Comparison of ENCODE assay signal across 10 cellular contexts in genomic region chr1:226717256-226717909, GRCh38. TPM values are rescaled to one million over a fixed set of nuclear protein-coding genes. Genes with fewer than 3 reads are reported as not detected.
DNase-seq lines count a peak whose midpoint lies in the region; ATAC-seq and TF ChIP-seq lines count a peak whose summit lies in the region.
"Had no signal": no experiment of that assay in that cellular context is flagged by ENCODE, and none has a peak within 500 bp of the region (broad histone marks: within the 10 kb centered on the region; RNA-seq: fewer than 3 reads in every experiment).

No MANE protein-coding gene starts in this region.

- no peak overlapping the region for H3K18ac ChIP-seq in IMR-90 (ENCODE audit: low read depth, low read length)

- no peak for DNase-seq in IMR-90
- peak; percentile 84 for DNase-seq in SIG-M5 (lab: John Stamatoyannopoulos, UW)
- DNase-seq in effector memory CD4-positive, alpha-beta T cell = no peak
- no peak for DNase-seq in stimulated activated effector memory CD8-positive, alpha-beta T cell treated with anti-CD3 and anti-CD28 coated beads, Interleukin-12 subunit alpha, Interleukin-12 subunit beta, amount 100 ng/mL, for 72 hours (ENCODE audit: low spot score in 2 of 2)
- DNase-seq in GM19240 (ENCODE audit: insufficient read length, low spot score) = no peak
- no peak for DNase-seq in NCI-H1092 (lab: John Stamatoyannopoulos, UW)
- no peak for DNase-seq in foreskin keratinocyte
- DNase-seq: activated CD8-positive, alpha-beta memory T cell treated with anti-CD3 and anti-CD28 coated beads, Interleukin-2, amount 50 U/mL, for 48 hours; NCI-H774 had no signal

- BruUV-seq in IMR-90 (replicated peaks; lab: Mats Ljungman, UMichigan) = no TSS peak

- H3K79me1 ChIP-seq in IMR-90 (ENCODE audit: low read depth in 1 of 2, low read length in 2 of 2) = no peaks in the 10 kb centered on the region

- no peaks in the 10 kb centered on the region for H4K20me1 ChIP-seq in IMR-90 (ENCODE audit: insufficient read depth, low read length)

- no peak overlapping the region for H2BK5ac ChIP-seq in IMR-90 (ENCODE audit: low read depth, low read length, poor library complexity, severe bottlenecking)

- H4K8ac ChIP-seq in IMR-90 (ENCODE audit: low read depth in 2 of 2, low read length in 2 of 2) = no peak overlapping the region

- intact Hi-C loops in IMR-90 (cut with micrococcal nuclease) = no loop called here

- ATAC-seq in IMR-90 (ENCODE audit: low read depth) (peak; percentile 29; the same call in 1 of the 2 replicates), foreskin keratinocyte (no peak)
- ATAC-seq in stimulated activated effector memory CD8-positive, alpha-beta T cell treated with anti-CD3 and anti-CD28 coated beads, Interleukin-12 subunit alpha, Interleukin-12 subunit beta, amount 100 ng/mL, for 72 hours = peak; percentile 15

- H3K4me1 Mint-ChIP-seq in stimulated activated effector memory CD8-positive, alpha-beta T cell treated with anti-CD3 and anti-CD28 coated beads, Interleukin-12 subunit alpha, Interleukin-12 subunit beta, amount 100 ng/mL, for 72 hours = peaks cover 58% of the 10 kb centered on the region

- POLR2A ChIA-PET in IMR-90 (lab: Charles Lee; ENCODE audit: unreplicated experiment) = no interaction called here

- H3K4ac ChIP-seq in IMR-90 (ENCODE audit: low read depth, low read length) = no peak overlapping the region

- peaks cover 2% of the 10 kb centered on the region; the same call in 1 of the 2 replicates for H3K9me3 ChIP-seq in IMR-90 (ENCODE audit: control insufficient read depth, insufficient read depth, low read length)
- H3K9me3 ChIP-seq in effector memory CD4-positive, alpha-beta T cell (ENCODE audit: control insufficient read depth, low read length) = no peaks in the 10 kb centered on the region

- CTCF ChIA-PET in IMR-90 (lab: Yijun Ruan, JAX) = no interaction called here

- H3K14ac ChIP-seq in IMR-90 (replicated peaks; ENCODE audit: low read depth, low read length) = no peak overlapping the region

- H2BK120ac ChIP-seq in IMR-90 (ENCODE audit: low read depth, low read length) = no peak overlapping the region

- H3K36me3 Mint-ChIP-seq in stimulated activated effector memory CD8-positive, alpha-beta T cell treated with anti-CD3 and anti-CD28 coated beads, Interleukin-12 subunit alpha, Interleukin-12 subunit beta, amount 100 ng/mL, for 72 hours = peaks cover 56% of the 10 kb centered on the region

- H2BK15ac ChIP-seq in IMR-90 (ENCODE audit: low read depth, low read length) = no peak overlapping the region

- no peak overlapping the region for H3K56ac ChIP-seq in IMR-90 (ENCODE audit: extremely low read depth, insufficient read depth, low read length)

- no peak for TF ChIP-seq RAD21 in IMR-90 (IDR thresholded peaks at IDR 0.05; ENCODE audit: low read length)

- in situ Hi-C loops in IMR-90 (cut with MboI; ENCODE audit: low sequenced_read_pairs) = no loop called here

- peaks cover 5% of the 10 kb centered on the region for H3K9me3 Mint-ChIP-seq in stimulated activated effector memory CD8-positive, alpha-beta T cell treated with anti-CD3 and anti-CD28 coated beads, Interleukin-12 subunit alpha, Interleukin-12 subunit beta, amount 100 ng/mL, for 72 hours

- H2AK9ac ChIP-seq in IMR-90 (replicated peaks; ENCODE audit: low read depth, low read length, poor library complexity) = no peak overlapping the region

- H3K4me2 ChIP-seq in IMR-90 (ENCODE audit: low read depth, low read length) = no peak overlapping the region

- dilution Hi-C loops in IMR-90 (cut with HindIII; ENCODE audit: low sequenced_read_pairs, unreplicated experiment) = no loop called here

- no peak overlapping the region for H3K9ac ChIP-seq in IMR-90 (ENCODE audit: low read depth, low read length)

- TF ChIP-seq CTCF in IMR-90 (conservative IDR thresholded peaks at IDR 0.05; ENCODE audit: low read depth, low read length) (no peak), foreskin keratinocyte (conservative IDR thresholded peaks at IDR 0.05) (no peak)

- H2AK5ac ChIP-seq in IMR-90 (ENCODE audit: low read depth, low read length) = no peak overlapping the region

- H3K27me3 ChIP-seq in IMR-90 (ENCODE audit: control insufficient read depth, insufficient read depth, low read length) = no peaks in the 10 kb centered on the region
- no peaks in the 10 kb centered on the region for H3K27me3 ChIP-seq in effector memory CD4-positive, alpha-beta T cell (replicated peaks; ENCODE audit: control insufficient read depth, insufficient read depth, low read length, poor library complexity, severe bottlenecking)
- no peaks in the 10 kb centered on the region for H3K27me3 ChIP-seq in foreskin keratinocyte
- H3K27me3 ChIP-seq: tibial nerve had no signal

- no peak overlapping the region for H4K91ac ChIP-seq in IMR-90 (ENCODE audit: insufficient read depth, low read depth, low read length)

- peak overlapping the region; percentile 82 for H3K27ac Mint-ChIP-seq in stimulated activated effector memory CD8-positive, alpha-beta T cell treated with anti-CD3 and anti-CD28 coated beads, Interleukin-12 subunit alpha, Interleukin-12 subunit beta, amount 100 ng/mL, for 72 hours

- no peaks in the 10 kb centered on the region for H3K9me1 ChIP-seq in IMR-90 (ENCODE audit: insufficient read depth, low read length)

- H2AFZ ChIP-seq in IMR-90 (replicated peaks; ENCODE audit: low read length, poor library complexity) = peak overlapping the region; percentile 14

- H3K4me1 ChIP-seq in IMR-90 (ENCODE audit: control insufficient read depth, insufficient read depth, low read length) (peaks cover 7% of the 10 kb centered on the region; the same call in 1 of the 2 replicates), foreskin keratinocyte (peaks cover 4% of the 10 kb centered on the region)
- H3K4me1 ChIP-seq in effector memory CD4-positive, alpha-beta T cell (ENCODE audit: control insufficient read depth, insufficient read depth, low read length, poor library complexity, severe bottlenecking) = peaks cover 60% of the 10 kb centered on the region

- WGBS in IMR-90 (ENCODE audit: extremely low coverage in 2 of 2, insufficient read length in 1 of 2), 2 experiments = 81% methylated on average over 3 of the region's 11 CpGs; no CpG with 5 or more reads in 1 of the 2 experiments

- no peaks in the 10 kb centered on the region for H3K36me3 ChIP-seq in IMR-90 (ENCODE audit: control insufficient read depth, insufficient read depth, low read length)
- H3K36me3 ChIP-seq in effector memory CD4-positive, alpha-beta T cell (ENCODE audit: control insufficient read depth, insufficient read depth, low read length) = peaks cover 5% of the 10 kb centered on the region
- H3K36me3 ChIP-seq: tibial nerve had no signal

- no peak overlapping the region for H3K23ac ChIP-seq in IMR-90 (ENCODE audit: low read depth, low read length)

- no peak overlapping the region for H3K4me3 ChIP-seq in IMR-90 (ENCODE audit: insufficient read depth, low read depth, low read length)
- no peak overlapping the region for H3K4me3 ChIP-seq in effector memory CD4-positive, alpha-beta T cell (ENCODE audit: insufficient read depth, low read depth, low read length, poor library complexity, severe bottlenecking)
- H3K4me3 ChIP-seq: tibial nerve had no signal

- H2BK20ac ChIP-seq in IMR-90 (ENCODE audit: low read depth, low read length) = no peak overlapping the region

- peak overlapping the region; percentile 22 for H3K4me3 Mint-ChIP-seq in stimulated activated effector memory CD8-positive, alpha-beta T cell treated with anti-CD3 and anti-CD28 coated beads, Interleukin-12 subunit alpha, Interleukin-12 subunit beta, amount 100 ng/mL, for 72 hours

- no peak for TF ChIP-seq POLR2A in IMR-90 (IDR thresholded peaks at IDR 0.05; ENCODE audit: low read depth, low read length)

- H3K27ac ChIP-seq in IMR-90 (ENCODE audit: insufficient read depth, low read length) = no peak overlapping the region
- peak overlapping the region; percentile 56 for H3K27ac ChIP-seq in effector memory CD4-positive, alpha-beta T cell (ENCODE audit: insufficient read depth, low read length, poor library complexity, severe bottlenecking)
- no peak overlapping the region for H3K27ac ChIP-seq in foreskin keratinocyte

- no peak overlapping the region for H4K5ac ChIP-seq in IMR-90 (ENCODE audit: low read depth, low read length)

TF ChIP-seq in IMR-90, 13 proteins besides CTCF, POLR2A, EP300 and RAD21:
- TF ChIP-seq ELK1 (IDR thresholded peaks at IDR 0.05; ENCODE audit: borderline replicate concordance, low read depth, low read length) = no peak
- no peak for TF ChIP-seq CEBPB (IDR thresholded peaks at IDR 0.05; ENCODE audit: low read depth, low read length)
- TF ChIP-seq CHD1 (IDR thresholded peaks at IDR 0.05; ENCODE audit: low read depth, low read length) = no peak
- TF ChIP-seq RFX5 (IDR thresholded peaks at IDR 0.05; ENCODE audit: low read depth, low read length) = no peak
- TF ChIP-seq MAFK (IDR thresholded peaks at IDR 0.05; ENCODE audit: low read depth, low read length) = no peak
- TF ChIP-seq SMC3 (IDR thresholded peaks at IDR 0.05; ENCODE audit: low read depth, low read length) = no peak
- no peak for TF ChIP-seq MXI1 (IDR thresholded peaks at IDR 0.05; ENCODE audit: borderline replicate concordance, low read depth, low read length)
- no peak for TF ChIP-seq MAZ (IDR thresholded peaks at IDR 0.05; ENCODE audit: borderline replicate concordance, low read depth, low read length)
- no peak for TF ChIP-seq NFE2L2 (IDR thresholded peaks at IDR 0.05; ENCODE audit: low read depth, low read length)
- TF ChIP-seq RCOR1 (IDR thresholded peaks at IDR 0.05; ENCODE audit: insufficient replicate concordance, low read length) = no peak
- no peak for TF ChIP-seq BHLHE40 (IDR thresholded peaks at IDR 0.05; ENCODE audit: low read depth, low read length)

RNA-seq across cellular contexts. Expression of gene ITPKB, which starts 21.7 kb away (rescaled TPM):
- total RNA-seq in IMR-90 (2012; rRNA removed) = 0.72 and 0.83 TPM in 2 replicates
- 1.3 and 1.4 TPM in 2 replicates for polyA plus RNA-seq in IMR-90 (2012; rRNA removed)
- polyA plus RNA-seq in IMR-90 (2012; cell fraction: cytosol; rRNA removed) = 0.87 and 1.7 TPM in 2 replicates
- 1.9 and 2.6 TPM in 2 replicates for polyA plus RNA-seq in IMR-90 (2012; cell fraction: nucleus; rRNA removed; ENCODE audit: low replicate concordance)
- 11.7 and 11.9 TPM in 2 replicates for total RNA-seq in foreskin keratinocyte
- 3.5 and 3.9 TPM in 2 replicates for polyA plus RNA-seq in foreskin keratinocyte
